9 cellular contexts compared by ENCODE assay signal in the genomic region with DNA sequence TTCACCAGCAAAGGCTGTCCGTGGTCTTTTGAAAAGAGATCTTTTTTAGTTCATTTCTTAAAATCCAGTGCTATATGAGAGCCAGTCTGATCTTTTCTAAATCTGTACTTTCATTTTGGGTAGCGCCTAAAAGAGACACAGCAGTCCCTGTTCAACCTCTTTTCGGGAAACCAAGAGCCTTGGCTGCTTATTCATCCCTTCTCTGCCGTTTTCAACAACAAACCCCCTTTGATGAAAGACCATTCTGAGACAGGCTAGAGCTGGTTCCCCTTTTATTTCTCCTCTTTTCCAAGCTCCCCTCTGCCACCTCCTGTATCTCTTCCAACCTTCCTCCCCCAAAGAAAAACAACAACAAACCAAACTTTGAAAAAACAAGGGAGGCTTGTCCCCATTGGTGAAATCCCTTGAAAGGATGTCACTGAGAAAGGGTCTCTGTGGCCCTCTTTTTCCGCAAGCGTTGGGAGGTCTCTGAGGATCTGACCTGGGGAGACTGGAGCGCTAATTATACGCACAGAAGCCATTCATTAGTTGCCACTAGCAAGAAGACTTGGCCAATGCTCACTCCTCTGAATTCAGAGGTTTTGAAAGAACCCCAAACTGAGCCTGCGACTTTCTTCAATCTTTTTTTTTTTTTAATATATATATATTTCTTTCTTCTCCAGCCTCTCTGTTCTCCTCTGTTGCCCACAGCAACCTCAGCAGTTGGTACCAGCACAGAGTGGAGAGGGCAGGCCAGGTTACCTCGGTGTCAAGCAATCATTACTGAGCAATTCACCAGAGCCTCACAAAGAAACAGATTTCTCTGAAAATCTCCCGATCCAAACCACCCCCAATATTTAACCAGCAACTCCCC.
DNase-seq lines count a peak whose midpoint lies in the region; ATAC-seq and TF ChIP-seq lines count a peak whose summit lies in the region.
"Had no signal": no experiment of that assay in that cellular context is flagged by ENCODE, and none has a peak within 500 bp of the region (broad histone marks: within the 10 kb centered on the region; RNA-seq: fewer than 3 reads in every experiment).

No MANE protein-coding gene starts in this region.

- H3K27ac Mint-ChIP-seq in activated naive CD8-positive, alpha-beta T cell treated with anti-CD3 and anti-CD28 coated beads for 36 hours = peak overlapping the region; percentile 87

- H3K36me3 ChIP-seq in stomach (no peaks in the 10 kb centered on the region), upper lobe of left lung (peaks cover 0 to 3% (median 0%) of the 10 kb centered on the region in 4 donors)
- H3K36me3 ChIP-seq: ascending aorta had no signal

- no peak for DNase-seq in activated T-cell treated with anti-CD3 and anti-CD28 coated beads, Interleukin-2, amount 50 U/mL, for 4 hours
- no peak for DNase-seq in activated T-cell treated with anti-CD3 and anti-CD28 coated beads, Interleukin-2, amount 50 U/mL, for 1 hour
- DNase-seq in activated naive CD8-positive, alpha-beta T cell treated with anti-CD3 and anti-CD28 coated beads for 36 hours = no peak
- DNase-seq in stomach (no peak), upper lobe of left lung (no peak)

- H3K27me3 ChIP-seq in layer of hippocampus (ENCODE audit: control insufficient read depth, insufficient read depth, low read length) (no peaks in the 10 kb centered on the region), stomach (no peaks in the 10 kb centered on the region), upper lobe of left lung (no peaks in the 10 kb centered on the region)
- H3K27me3 ChIP-seq: ascending aorta had no signal

- no peak for TF ChIP-seq CTCF in stomach (IDR thresholded peaks at IDR 0.05)
- no peak for TF ChIP-seq CTCF in upper lobe of left lung (IDR thresholded peaks at IDR 0.05)

- H3K27ac ChIP-seq in layer of hippocampus (ENCODE audit: low read depth, low read length) = peak overlapping the region; percentile 75
- peak overlapping the region; percentile 35 to 64 (median 59) for H3K27ac ChIP-seq in stomach
- peak overlapping the region in 1 of 4 donors; percentile 32 for H3K27ac ChIP-seq in upper lobe of left lung

- peaks cover 5 to 25% (median 12%) of the 10 kb centered on the region in 4 donors for H3K4me1 ChIP-seq in stomach
- H3K4me1 ChIP-seq in upper lobe of left lung = peaks cover 10 to 21% (median 18%) of the 10 kb centered on the region in 4 donors

- no peaks in the 10 kb centered on the region for H3K9me3 Mint-ChIP-seq in activated T-cell treated with anti-CD3 and anti-CD28 coated beads, Interleukin-2, amount 50 U/mL, for 4 hours
- H3K9me3 Mint-ChIP-seq in activated naive CD8-positive, alpha-beta T cell treated with anti-CD3 and anti-CD28 coated beads for 36 hours = no peaks in the 10 kb centered on the region

- H3K4me3 ChIP-seq in stomach (no peak overlapping the region), upper lobe of left lung (no peak overlapping the region)
- H3K4me3 ChIP-seq: ascending aorta had no signal

- H3K27me3 Mint-ChIP-seq in activated T-cell treated with anti-CD3 and anti-CD28 coated beads, Interleukin-2, amount 50 U/mL, for 4 hours (ENCODE audit: low read depth) = no peaks in the 10 kb centered on the region
- no peaks in the 10 kb centered on the region for H3K27me3 Mint-ChIP-seq in activated naive CD8-positive, alpha-beta T cell treated with anti-CD3 and anti-CD28 coated beads for 36 hours

- TF ChIP-seq POLR2A in stomach (IDR thresholded peaks at IDR 0.05) (no peak), upper lobe of left lung (IDR thresholded peaks at IDR 0.05) (no peak)

- peaks cover 4% of the 10 kb centered on the region for H3K36me3 Mint-ChIP-seq in activated T-cell treated with anti-CD3 and anti-CD28 coated beads, Interleukin-2, amount 50 U/mL, for 4 hours (ENCODE audit: insufficient read depth)
- H3K36me3 Mint-ChIP-seq in activated naive CD8-positive, alpha-beta T cell treated with anti-CD3 and anti-CD28 coated beads for 36 hours = peaks cover 5% of the 10 kb centered on the region

- peak overlapping the region; percentile 80 for H3K4me3 Mint-ChIP-seq in activated T-cell treated with anti-CD3 and anti-CD28 coated beads, Interleukin-2, amount 50 U/mL, for 4 hours
- H3K4me3 Mint-ChIP-seq in activated naive CD8-positive, alpha-beta T cell treated with anti-CD3 and anti-CD28 coated beads for 36 hours = peak overlapping the region; percentile 68

- 77 to 84% (median 82%) methylated on average over 11 of the region's 11 CpGs for WGBS in stomach, 5 donors
- WGBS in upper lobe of left lung, 2 donors = 82 to 84% methylated on average over 11 of the region's 11 CpGs

- peaks cover 77% of the 10 kb centered on the region for H3K4me1 Mint-ChIP-seq in activated T-cell treated with anti-CD3 and anti-CD28 coated beads, Interleukin-2, amount 50 U/mL, for 4 hours (ENCODE audit: low read depth)
- H3K4me1 Mint-ChIP-seq in activated naive CD8-positive, alpha-beta T cell treated with anti-CD3 and anti-CD28 coated beads for 36 hours = peaks cover 85% of the 10 kb centered on the region

- H3K9me3 ChIP-seq in stomach (no peaks in the 10 kb centered on the region), upper lobe of left lung (no peaks in the 10 kb centered on the region)
- H3K9me3 ChIP-seq: ascending aorta had no signal

- intact Hi-C loops in stomach (cut with DNase I; ENCODE audit: low total_unique reads) = loop anchor here (5.0 kb wide), 1 partner anchor 101 kb away; the partner anchor contains the start of gene PITPNC1

- TF ChIP-seq EP300 in stomach (IDR thresholded peaks at IDR 0.05) = no peak
- TF ChIP-seq EP300 in upper lobe of left lung (IDR thresholded peaks at IDR 0.05) = no peak

- ATAC-seq in activated T-cell treated with anti-CD3 and anti-CD28 coated beads, Interleukin-2, amount 50 U/mL, for 4 hours = peak in 1 of 2 donors; percentile 15
- ATAC-seq in HG02798 (IDR thresholded peaks at IDR 0.05; ENCODE audit: poor library complexity, unreplicated experiment) (no peak), upper lobe of left lung (ENCODE audit: low FRiP score in 2 of 2) (no peak), GM18873 (IDR thresholded peaks at IDR 0.05; ENCODE audit: low FRiP score, unreplicated experiment) (no peak)
